Comparison of ENCODE assay signal across 9 cellular contexts in the genomic region with DNA sequence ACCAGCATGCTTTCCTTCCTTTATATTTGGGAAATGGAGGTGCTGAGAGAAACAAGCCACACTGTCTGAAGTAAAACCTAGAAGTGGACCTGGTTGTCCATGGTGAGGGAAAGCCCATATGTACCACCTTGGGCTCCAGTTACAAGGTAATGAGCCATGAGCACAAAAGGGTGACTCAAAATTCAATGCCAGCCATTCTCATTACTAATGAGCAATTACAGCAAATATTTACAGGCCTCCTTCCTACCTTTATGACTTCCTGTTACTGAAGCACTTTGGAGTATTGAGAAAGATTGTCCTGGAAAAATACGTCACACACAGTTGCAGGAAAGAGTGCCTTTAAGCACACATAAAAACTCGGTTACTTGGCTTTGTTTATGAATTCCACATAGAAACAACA. TPM values are rescaled to one million over a fixed set of nuclear protein-coding genes. Genes with fewer than 3 reads are reported as not detected.
DNase-seq lines count a peak whose midpoint lies in the region; ATAC-seq and TF ChIP-seq lines count a peak whose summit lies in the region.
"Had no signal": no experiment of that assay in that cellular context is flagged by ENCODE, and none has a peak within 500 bp of the region (broad histone marks: within the 10 kb centered on the region; RNA-seq: fewer than 3 reads in every experiment).

No MANE protein-coding gene starts in this region.

- H3K4me1 Mint-ChIP-seq in activated CD8-positive, alpha-beta T cell treated with anti-CD3 and anti-CD28 coated beads, Interleukin-2, amount 10 ng/mL, durations not matched to agents 7 days and 5 days (ENCODE audit: low read depth), result peaks cover 43% of the 10 kb centered on the region

- H3K4me3 ChIP-seq in psoas muscle (no peak overlapping the region), neuronal stem cell (ENCODE audit: low read length in 2 of 2) (no peak overlapping the region)

- no peak overlapping the region for H3K27ac Mint-ChIP-seq in activated CD8-positive, alpha-beta T cell treated with anti-CD3 and anti-CD28 coated beads, Interleukin-2, amount 10 ng/mL, durations not matched to agents 7 days and 5 days

- no peak overlapping the region for H2BK120ac ChIP-seq in neuronal stem cell (ENCODE audit: low read depth, low read length)

- peaks cover 3% of the 10 kb centered on the region for H3K9me3 Mint-ChIP-seq in activated CD8-positive, alpha-beta T cell treated with anti-CD3 and anti-CD28 coated beads, Interleukin-2, amount 10 ng/mL, durations not matched to agents 7 days and 5 days (ENCODE audit: insufficient read depth)

- no peak overlapping the region for H3K4me3 Mint-ChIP-seq in activated CD8-positive, alpha-beta T cell treated with anti-CD3 and anti-CD28 coated beads, Interleukin-2, amount 10 ng/mL, durations not matched to agents 7 days and 5 days

- H2BK12ac ChIP-seq in neuronal stem cell (ENCODE audit: low read length), result no peak overlapping the region

- H3K27me3 ChIP-seq in psoas muscle (ENCODE audit: insufficient read depth in 3 of 3, low read length in 2 of 3), result no peaks in the 10 kb centered on the region
- H3K27me3 ChIP-seq in neuronal stem cell (ENCODE audit: control insufficient read depth in 3 of 3, insufficient read depth in 3 of 3, low read depth in 1 of 3, low read length in 3 of 3), result peaks cover 0 to 60% (median 0%) of the 10 kb centered on the region in 3 experiments

- no peaks in the 10 kb centered on the region for H3K79me1 ChIP-seq in neuronal stem cell (ENCODE audit: low read depth, low read length)

- no peak overlapping the region for H2AK5ac ChIP-seq in neuronal stem cell (ENCODE audit: low read depth, low read length)

- H2BK15ac ChIP-seq in neuronal stem cell (ENCODE audit: low read length), result no peak overlapping the region

- H3K36me3 ChIP-seq in psoas muscle (ENCODE audit: insufficient read depth in 1 of 2, low read depth in 1 of 2), result no peaks in the 10 kb centered on the region
- H3K36me3 ChIP-seq in neuronal stem cell (replicated peaks in 1 of 2; ENCODE audit: control insufficient read depth in 2 of 2, insufficient read depth in 2 of 2, low read length in 2 of 2), result no peaks in the 10 kb centered on the region

- CTCF ChIA-PET in activated CD8-positive, alpha-beta T cell treated with anti-CD3 and anti-CD28 coated beads, Interleukin-2, amount 10 ng/mL, durations not matched to agents 7 days and 5 days (lab: Charles Lee), result no interaction called here

- intact Hi-C loops in psoas muscle (cut with DNase I), result no loop called here

- no peak overlapping the region for H2AFZ ChIP-seq in neuronal stem cell (ENCODE audit: low read length)

- DNase-seq in ELR (ENCODE audit: low read depth) (peak; percentile 86), NCI-H2196 treated with DMSO at 0.1 percent for 48 hours (lab: John Stamatoyannopoulos, UW; ENCODE audit: unreplicated experiment) (peak; percentile 90), psoas muscle (no peak), neuronal stem cell (ENCODE audit: low spot score) (no peak), hypothalamus (lab: John Stamatoyannopoulos, UW) (no peak)
- DNase-seq in activated CD8-positive, alpha-beta T cell treated with anti-CD3 and anti-CD28 coated beads, Interleukin-2, amount 10 ng/mL, durations not matched to agents 7 days and 5 days, result no peak
- DNase-seq: activated T-cell treated with anti-CD3 and anti-CD28 coated beads for 4 hours had no signal

- peaks cover 9% of the 10 kb centered on the region for H3K36me3 Mint-ChIP-seq in activated CD8-positive, alpha-beta T cell treated with anti-CD3 and anti-CD28 coated beads, Interleukin-2, amount 10 ng/mL, durations not matched to agents 7 days and 5 days (ENCODE audit: low read depth)

- H3K9ac ChIP-seq in neuronal stem cell (ENCODE audit: low read depth, low read length, poor library complexity), result no peak overlapping the region

- no peak overlapping the region for H2BK5ac ChIP-seq in neuronal stem cell (ENCODE audit: low read length)

- no peak overlapping the region for H3K18ac ChIP-seq in neuronal stem cell (ENCODE audit: low read length)

- H3K27ac ChIP-seq in psoas muscle, result peak overlapping the region; percentile 66
- H3K27ac ChIP-seq in neuronal stem cell (replicated peaks; ENCODE audit: low read length), result no peak overlapping the region

- no peak overlapping the region for H3K4me2 ChIP-seq in neuronal stem cell (ENCODE audit: insufficient read depth, low read length, poor library complexity, severe bottlenecking)

- WGBS in psoas muscle, 3 donors, result 21 to 44% (median 30%) methylated on average over 2 of the region's 2 CpGs
- WGBS in neuronal stem cell (ENCODE audit: extremely low coverage in 2 of 2, insufficient read length in 2 of 2, insufficient replicate concordance in 1 of 2), 2 donors, result no CpG with 5 or more reads among the region's 2 CpGs

- POLR2A ChIA-PET in activated CD8-positive, alpha-beta T cell treated with anti-CD3 and anti-CD28 coated beads, Interleukin-2, amount 10 ng/mL, durations not matched to agents 7 days and 5 days (lab: Charles Lee), result no interaction called here

- H4K8ac ChIP-seq in neuronal stem cell (ENCODE audit: low read depth, low read length), result no peak overlapping the region

- H4K91ac ChIP-seq in neuronal stem cell (ENCODE audit: low read depth, low read length, poor library complexity), result no peak overlapping the region

- no peak for TF ChIP-seq CTCF in psoas muscle (IDR thresholded peaks at IDR 0.05)

- ATAC-seq in esophagus mucosa (peak; percentile 67), psoas muscle (peak; percentile 28 to 68 (median 36)), HG03039 (IDR thresholded peaks at IDR 0.05; ENCODE audit: unreplicated experiment) (no peak)
- no peak for ATAC-seq in activated CD8-positive, alpha-beta T cell treated with anti-CD3 and anti-CD28 coated beads, Interleukin-2, amount 10 ng/mL, durations not matched to agents 7 days and 5 days

- H3K14ac ChIP-seq in neuronal stem cell (ENCODE audit: low read length), result no peak overlapping the region

- H3K4ac ChIP-seq in neuronal stem cell (ENCODE audit: low read length), result no peak overlapping the region

- no peak overlapping the region for H3K23ac ChIP-seq in neuronal stem cell (ENCODE audit: low read depth, low read length, poor library complexity)

- H3K4me1 ChIP-seq in psoas muscle, result peaks cover 52% of the 10 kb centered on the region
- peaks cover 0 to 3% of the 10 kb centered on the region in 2 donors for H3K4me1 ChIP-seq in neuronal stem cell (ENCODE audit: control insufficient read depth in 2 of 2, insufficient read depth in 1 of 2, low read depth in 1 of 2, low read length in 2 of 2)

- H3K9me3 ChIP-seq in psoas muscle (no peaks in the 10 kb centered on the region), neuronal stem cell (replicated peaks in 1 of 2; ENCODE audit: control insufficient read depth in 2 of 2, insufficient read depth in 1 of 2, low read depth in 1 of 2, low read length in 2 of 2) (peaks cover 0 to 4% of the 10 kb centered on the region in 2 donors)

- peaks cover 56% of the 10 kb centered on the region for H3K27me3 Mint-ChIP-seq in activated CD8-positive, alpha-beta T cell treated with anti-CD3 and anti-CD28 coated beads, Interleukin-2, amount 10 ng/mL, durations not matched to agents 7 days and 5 days (ENCODE audit: low read depth)

RNA-seq across cellular contexts. Expression of gene EPAS1, which starts 9.1 kb away (rescaled TPM):
- total RNA-seq in esophagus mucosa (89.5 TPM), psoas muscle (100 to 1,000 TPM in 2 of 4 donors, 10 to 100 TPM in 2; 44.3 to 123 (median 98.3) TPM)
- 100 to 1,000 TPM in 1 of 3 donors, 10 to 100 TPM in 2; 39.2 to 112 (median 49.9) TPM for polyA plus RNA-seq in psoas muscle
- 10 to 100 TPM; 12.6 to 16.2 TPM for total RNA-seq in activated CD8-positive, alpha-beta T cell treated with anti-CD3 and anti-CD28 coated beads, Interleukin-2, amount 10 ng/mL, durations not matched to agents 7 days and 5 days
- 0.24 TPM for polyA plus RNA-seq in neuronal stem cell (2013, experiment 1 of 2)
- 0.19 TPM for polyA plus RNA-seq in neuronal stem cell (2013, experiment 2 of 2)

Comparison
In these comparisons a context has a peak if more than half of its experiments do, and no peak if none do; other contexts are left out.
1. DNase-seq: peak in ELR (single experiment) and NCI-H2196 treated with DMSO at 0.1 percent for 48 hours (single experiment); none in psoas muscle (0 of 2), activated CD8-positive, alpha-beta T cell treated with anti-CD3 and anti-CD28 coated beads, Interleukin-2, amount 10 ng/mL, durations not matched to agents 7 days and 5 days (single experiment), neuronal stem cell (single experiment) and hypothalamus (0 of 51).
2. ATAC-seq: peak in esophagus mucosa (single experiment) and psoas muscle (4 of 4); none in activated CD8-positive, alpha-beta T cell treated with anti-CD3 and anti-CD28 coated beads, Interleukin-2, amount 10 ng/mL, durations not matched to agents 7 days and 5 days (single experiment) and HG03039 (single experiment).